In genomic region chr6:142843344-142843743, GRCh38 we compare ENCODE assay signal across 11 cellular contexts.
DNase-seq lines count a peak whose midpoint lies in the region; ATAC-seq lines count a peak whose summit lies in the region.
"Had no signal": no experiment of that assay in that cellular context is flagged by ENCODE, and none has a peak within 500 bp of the region (broad histone marks: within the 10 kb centered on the region; RNA-seq: fewer than 3 reads in every experiment).

No MANE protein-coding gene starts in this region.

- no peak overlapping the region for H3K23ac ChIP-seq in mesenchymal stem cell (ENCODE audit: low read length in 2 of 2)
- no peak overlapping the region for H3K23ac ChIP-seq in neuronal stem cell (ENCODE audit: low read depth, low read length, poor library complexity)

- ATAC-seq in right cardiac atrium (no peak), left ventricle myocardium superior (no peak), sciatic nerve (no peak)

- H3K36me3 Mint-ChIP-seq in activated CD4-positive, alpha-beta memory T cell treated with anti-CD3 and anti-CD28 coated beads, Interleukin-2, amount 10 ng/mL, durations not matched to agents 7 days and 5 days (ENCODE audit: low read depth): peaks cover 4% of the 10 kb centered on the region

- H3K79me1 ChIP-seq in mesenchymal stem cell (replicated peaks; ENCODE audit: low read length, poor library complexity, severe bottlenecking) (peaks cover 5% of the 10 kb centered on the region), neuronal stem cell (ENCODE audit: low read depth, low read length) (no peaks in the 10 kb centered on the region)

- H3K27ac ChIP-seq in right cardiac atrium (ENCODE audit: low read length) (peak overlapping the region; percentile 30), mesenchymal stem cell (ENCODE audit: low read length, poor library complexity, severe bottlenecking) (no peak overlapping the region), neuronal stem cell (replicated peaks; ENCODE audit: low read length) (no peak overlapping the region)
- H3K27ac ChIP-seq: ovary, WERI-Rb-1 had no signal

- intact Hi-C loops in right cardiac atrium (cut with DNase I) (loop anchor here in 2 of 4 donors (5.0 to 10.0 kb wide), 2 partner anchors 101 to 146 kb away; partner anchors contain the start of gene HIVEP2 (in 1 of the 2)), left ventricle myocardium superior (cut with micrococcal nuclease) (loop anchor here (10.0 kb wide), 1 partner anchor 101 kb away; the partner anchor contains the start of gene HIVEP2), sciatic nerve (cut with DNase I) (no loop called here)

- H3K18ac ChIP-seq in mesenchymal stem cell (ENCODE audit: low read depth in 1 of 2, low read length in 2 of 2) (peak overlapping the region; percentile 62 to 73), neuronal stem cell (ENCODE audit: low read length) (no peak overlapping the region)

- WGBS in right cardiac atrium: 67% methylated on average over 4 of the region's 4 CpGs
- 89% methylated on average over 4 of the region's 4 CpGs for WGBS in mesenchymal stem cell
- WGBS in neuronal stem cell (ENCODE audit: extremely low coverage in 2 of 2, insufficient read length in 2 of 2, insufficient replicate concordance in 1 of 2), 2 donors: no CpG with 5 or more reads among the region's 4 CpGs

- H2AK5ac ChIP-seq in mesenchymal stem cell (ENCODE audit: low read length, severe bottlenecking) (no peak overlapping the region), neuronal stem cell (ENCODE audit: low read depth, low read length) (no peak overlapping the region)

- H3K27me3 Mint-ChIP-seq in activated CD4-positive, alpha-beta memory T cell treated with anti-CD3 and anti-CD28 coated beads, Interleukin-2, amount 10 ng/mL, durations not matched to agents 7 days and 5 days: no peaks in the 10 kb centered on the region

- H3K4me3 ChIP-seq in right cardiac atrium (ENCODE audit: low read length) (no peak overlapping the region), mesenchymal stem cell (ENCODE audit: insufficient read depth in 1 of 2, low read depth in 1 of 2, low read length in 2 of 2) (no peak overlapping the region), neuronal stem cell (ENCODE audit: low read length in 2 of 2) (no peak overlapping the region)
- H3K4me3 ChIP-seq: ovary had no signal

- H2BK15ac ChIP-seq in mesenchymal stem cell (ENCODE audit: low read depth, poor library complexity, severe bottlenecking): no peak overlapping the region
- no peak overlapping the region for H2BK15ac ChIP-seq in neuronal stem cell (ENCODE audit: low read length)

- H3K4me3 Mint-ChIP-seq in activated CD4-positive, alpha-beta memory T cell treated with anti-CD3 and anti-CD28 coated beads, Interleukin-2, amount 10 ng/mL, durations not matched to agents 7 days and 5 days: peak overlapping the region; percentile 75

- H3K4me1 ChIP-seq in right cardiac atrium (ENCODE audit: control insufficient read depth, insufficient read depth, low read length): peaks cover 11% of the 10 kb centered on the region
- H3K4me1 ChIP-seq in mesenchymal stem cell (ENCODE audit: control insufficient read depth, insufficient read depth, low read depth, low read length): peaks cover 11% of the 10 kb centered on the region
- peaks cover 9 to 19% of the 10 kb centered on the region in 2 donors for H3K4me1 ChIP-seq in neuronal stem cell (ENCODE audit: control insufficient read depth in 2 of 2, insufficient read depth in 1 of 2, low read depth in 1 of 2, low read length in 2 of 2)

- CTCF ChIA-PET in activated CD4-positive, alpha-beta memory T cell treated with anti-CD3 and anti-CD28 coated beads, Interleukin-2, amount 10 ng/mL, durations not matched to agents 7 days and 5 days (lab: Charles Lee): interaction anchor here (0.7 to 4.7 kb wide), 12 partner anchors 8 to 103 kb away, joined by 3 to 32 read pairs (median 5); no protein-coding TSS in a partner anchor

- POLR2A ChIA-PET in activated CD4-positive, alpha-beta memory T cell treated with anti-CD3 and anti-CD28 coated beads, Interleukin-2, amount 10 ng/mL, durations not matched to agents 7 days and 5 days (lab: Charles Lee): interaction anchor here (0.7 to 13.2 kb wide), 26 partner anchors 9 to 103 kb away, joined by 3 to 202 read pairs (median 9); partner anchors contain the start of gene HIVEP2

- no peaks in the 10 kb centered on the region for H3K27me3 ChIP-seq in right cardiac atrium (ENCODE audit: control insufficient read depth, insufficient read depth)
- H3K27me3 ChIP-seq in mesenchymal stem cell (ENCODE audit: control insufficient read depth in 1 of 2, insufficient read depth in 1 of 2, low read length in 2 of 2): no peaks in the 10 kb centered on the region
- H3K27me3 ChIP-seq in neuronal stem cell (ENCODE audit: control insufficient read depth in 3 of 3, insufficient read depth in 3 of 3, low read depth in 1 of 3, low read length in 3 of 3): no peaks in the 10 kb centered on the region
- H3K27me3 ChIP-seq: ovary had no signal

- DNase-seq in right cardiac atrium: no peak
- DNase-seq in left ventricle myocardium superior: no peak
- DNase-seq in activated CD4-positive, alpha-beta memory T cell treated with anti-CD3 and anti-CD28 coated beads, Interleukin-2, amount 10 ng/mL, durations not matched to agents 7 days and 5 days: no peak
- peak; percentile 30 for DNase-seq in mesenchymal stem cell
- no peak for DNase-seq in sciatic nerve (ENCODE audit: low spot score)
- no peak for DNase-seq in NCI-H446 treated with DMSO at 0.1 percent for 48 hours (lab: John Stamatoyannopoulos, UW)
- no peak for DNase-seq in NCI-H2196 (lab: John Stamatoyannopoulos, UW; ENCODE audit: unreplicated experiment)
- no peak for DNase-seq in neuronal stem cell (ENCODE audit: low spot score)
- DNase-seq: H7, ovary, WERI-Rb-1 had no signal

- H3K4me2 ChIP-seq in mesenchymal stem cell (ENCODE audit: low read length, poor library complexity, severe bottlenecking) (no peak overlapping the region), neuronal stem cell (ENCODE audit: insufficient read depth, low read length, poor library complexity, severe bottlenecking) (no peak overlapping the region)

- no peaks in the 10 kb centered on the region for H3K9me3 ChIP-seq in right cardiac atrium (ENCODE audit: control insufficient read depth, low read length)
- H3K9me3 ChIP-seq in mesenchymal stem cell (ENCODE audit: control insufficient read depth, low read length): no peaks in the 10 kb centered on the region
- no peaks in the 10 kb centered on the region for H3K9me3 ChIP-seq in neuronal stem cell (replicated peaks in 1 of 2; ENCODE audit: control insufficient read depth in 2 of 2, insufficient read depth in 1 of 2, low read depth in 1 of 2, low read length in 2 of 2)
- H3K9me3 ChIP-seq: ovary had no signal

- H3K14ac ChIP-seq in mesenchymal stem cell (ENCODE audit: low read length in 2 of 2) (peak overlapping the region in 1 of 2 experiments; percentile 60), neuronal stem cell (ENCODE audit: low read length) (no peak overlapping the region)

- H3K27ac Mint-ChIP-seq in activated CD4-positive, alpha-beta memory T cell treated with anti-CD3 and anti-CD28 coated beads, Interleukin-2, amount 10 ng/mL, durations not matched to agents 7 days and 5 days: peak overlapping the region; percentile 85

- H4K91ac ChIP-seq in mesenchymal stem cell (ENCODE audit: low read length) (no peak overlapping the region), neuronal stem cell (ENCODE audit: low read depth, low read length, poor library complexity) (no peak overlapping the region)

- H3K9ac ChIP-seq in mesenchymal stem cell (ENCODE audit: low read length) (peak overlapping the region; percentile 83), neuronal stem cell (ENCODE audit: low read depth, low read length, poor library complexity) (no peak overlapping the region)

- H2AFZ ChIP-seq in mesenchymal stem cell (ENCODE audit: low read depth, low read length) (no peak overlapping the region), neuronal stem cell (ENCODE audit: low read length) (no peak overlapping the region)

- no peak overlapping the region for H4K8ac ChIP-seq in mesenchymal stem cell (ENCODE audit: low read length)
- no peak overlapping the region for H4K8ac ChIP-seq in neuronal stem cell (ENCODE audit: low read depth, low read length)

- no peak overlapping the region for H2BK12ac ChIP-seq in mesenchymal stem cell (ENCODE audit: low read length in 2 of 2)
- H2BK12ac ChIP-seq in neuronal stem cell (ENCODE audit: low read length): no peak overlapping the region

- H3K36me3 ChIP-seq in mesenchymal stem cell (ENCODE audit: control insufficient read depth in 1 of 2, insufficient read depth in 2 of 2, low read depth in 1 of 2, low read length in 2 of 2) (no peaks in the 10 kb centered on the region), neuronal stem cell (replicated peaks in 1 of 2; ENCODE audit: control insufficient read depth in 2 of 2, insufficient read depth in 2 of 2, low read length in 2 of 2) (no peaks in the 10 kb centered on the region)
- H3K36me3 ChIP-seq: ovary, WERI-Rb-1 had no signal

- no peak overlapping the region for H2BK120ac ChIP-seq in mesenchymal stem cell (ENCODE audit: low read depth, low read length)
- H2BK120ac ChIP-seq in neuronal stem cell (ENCODE audit: low read depth, low read length): no peak overlapping the region

- H3K4ac ChIP-seq in mesenchymal stem cell (ENCODE audit: low read depth in 1 of 2, low read length in 2 of 2) (peak overlapping the region in 1 of 2 experiments; percentile 79), neuronal stem cell (ENCODE audit: low read length) (no peak overlapping the region)

- no peaks in the 10 kb centered on the region for H3K9me3 Mint-ChIP-seq in activated CD4-positive, alpha-beta memory T cell treated with anti-CD3 and anti-CD28 coated beads, Interleukin-2, amount 10 ng/mL, durations not matched to agents 7 days and 5 days

- peaks cover 84% of the 10 kb centered on the region for H3K4me1 Mint-ChIP-seq in activated CD4-positive, alpha-beta memory T cell treated with anti-CD3 and anti-CD28 coated beads, Interleukin-2, amount 10 ng/mL, durations not matched to agents 7 days and 5 days

- H2BK5ac ChIP-seq in mesenchymal stem cell (ENCODE audit: low read depth, low read length, poor library complexity, severe bottlenecking) (no peak overlapping the region), neuronal stem cell (ENCODE audit: low read length) (no peak overlapping the region)
